In the genomic region with DNA sequence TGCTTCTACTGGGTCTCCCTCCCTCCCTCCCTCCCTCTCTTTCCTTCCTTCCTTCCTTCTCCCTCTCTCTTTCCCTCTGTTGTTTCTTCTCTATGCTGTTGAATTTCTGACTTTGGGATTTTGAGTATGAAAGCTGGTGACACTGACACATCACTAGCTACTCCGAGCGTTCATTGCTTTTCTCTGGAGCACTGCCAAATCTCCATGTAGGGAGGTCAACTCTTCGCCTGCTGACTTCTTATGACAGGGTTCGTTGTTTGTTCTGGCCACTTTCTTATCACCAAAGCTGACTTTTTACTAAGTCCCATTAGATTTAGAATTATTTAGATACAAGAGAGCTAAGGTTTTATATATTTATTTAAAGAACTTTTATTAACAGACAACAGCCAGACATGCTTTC, we compare ENCODE assay signal across 11 cellular contexts. TPM values are rescaled to one million over a fixed set of nuclear protein-coding genes. Genes with fewer than 3 reads are reported as not detected.
DNase-seq lines count a peak whose midpoint lies in the region; ATAC-seq and TF ChIP-seq lines count a peak whose summit lies in the region.
"Had no signal": no experiment of that assay in that cellular context is flagged by ENCODE, and none has a peak within 500 bp of the region (broad histone marks: within the 10 kb centered on the region; RNA-seq: fewer than 3 reads in every experiment).

No MANE protein-coding gene starts in this region.

- ATAC-seq in activated T-cell treated with anti-CD3 and anti-CD28 coated beads, Interleukin-2, amount 50 U/mL, for 72 hours (replicated peaks in 1 of 2) = no peak
- ATAC-seq in central memory CD8-positive, alpha-beta T cell (replicated peaks; ENCODE audit: extremely low read depth, poor library complexity, severe bottlenecking) = no peak
- ATAC-seq in left colon (peak; percentile 38), HG02973 (IDR thresholded peaks at IDR 0.05; ENCODE audit: unreplicated experiment) (no peak)

- intact Hi-C loops in left colon (cut with DNase I, micrococcal nuclease) = no loop called here
- intact Hi-C loops in tibial artery (cut with DNase I; ENCODE audit: low total_unique reads) = no loop called here

- H3K36me3 ChIP-seq in tibial artery = no peaks in the 10 kb centered on the region

- peaks cover 100% of the 10 kb centered on the region for H3K4me1 Mint-ChIP-seq in activated T-cell treated with anti-CD3 and anti-CD28 coated beads, Interleukin-2, amount 50 U/mL, for 72 hours (ENCODE audit: low read depth)
- peaks cover 71% of the 10 kb centered on the region for H3K4me1 Mint-ChIP-seq in central memory CD8-positive, alpha-beta T cell

- no peaks in the 10 kb centered on the region for H3K9me3 Mint-ChIP-seq in activated T-cell treated with anti-CD3 and anti-CD28 coated beads, Interleukin-2, amount 50 U/mL, for 72 hours
- no peaks in the 10 kb centered on the region for H3K9me3 Mint-ChIP-seq in central memory CD8-positive, alpha-beta T cell
- H3K9me3 Mint-ChIP-seq: endodermal cell had no signal

- DNase-seq in activated T-cell treated with anti-CD3 and anti-CD28 coated beads, Interleukin-2, amount 50 U/mL, for 72 hours = no peak
- DNase-seq in activated T-cell treated with anti-CD3 and anti-CD28 coated beads, Interleukin-2, amount 50 U/mL, for 48 hours = no peak
- no peak for DNase-seq in central memory CD8-positive, alpha-beta T cell (ENCODE audit: low spot score in 2 of 2)
- no peak for DNase-seq in left colon
- peak; percentile 52 to 72 for DNase-seq in tibial artery
- DNase-seq in retina = no peak
- no peak for DNase-seq in NCI-H2029 (lab: John Stamatoyannopoulos, UW)
- DNase-seq: endodermal cell, KBM-7 had no signal

- H3K4me3 Mint-ChIP-seq in activated T-cell treated with anti-CD3 and anti-CD28 coated beads, Interleukin-2, amount 50 U/mL, for 72 hours = peak overlapping the region in 1 of 2 donors; percentile 10
- H3K4me3 Mint-ChIP-seq in central memory CD8-positive, alpha-beta T cell = no peak overlapping the region
- H3K4me3 Mint-ChIP-seq: endodermal cell had no signal

- peaks cover 4 to 87% (median 31%) of the 10 kb centered on the region in 4 donors for H3K4me1 ChIP-seq in tibial artery

- no peaks in the 10 kb centered on the region for H3K9me3 ChIP-seq in tibial artery

- peaks cover 12 to 21% of the 10 kb centered on the region in 2 donors for H3K36me3 Mint-ChIP-seq in activated T-cell treated with anti-CD3 and anti-CD28 coated beads, Interleukin-2, amount 50 U/mL, for 72 hours (ENCODE audit: insufficient read depth in 2 of 2)
- H3K36me3 Mint-ChIP-seq in central memory CD8-positive, alpha-beta T cell (ENCODE audit: insufficient read depth) = peaks cover 20% of the 10 kb centered on the region

- no peak for TF ChIP-seq CTCF in tibial artery (IDR thresholded peaks at IDR 0.05)

- peak overlapping the region; percentile 73 to 81 for H3K27ac ChIP-seq in tibial artery

- H3K4me3 ChIP-seq in tibial artery = peak overlapping the region in 1 of 2 donors; percentile 8
- H3K4me3 ChIP-seq: skin epidermis had no signal

- H3K27me3 ChIP-seq in tibial artery = no peaks in the 10 kb centered on the region

- peak overlapping the region; percentile 66 for H3K27ac Mint-ChIP-seq in activated T-cell treated with anti-CD3 and anti-CD28 coated beads, Interleukin-2, amount 50 U/mL, for 72 hours
- peak overlapping the region; percentile 12 for H3K27ac Mint-ChIP-seq in central memory CD8-positive, alpha-beta T cell (ENCODE audit: low read depth)
- H3K27ac Mint-ChIP-seq: endodermal cell had no signal

- H3K27me3 Mint-ChIP-seq in activated T-cell treated with anti-CD3 and anti-CD28 coated beads, Interleukin-2, amount 50 U/mL, for 72 hours (ENCODE audit: low read depth) = no peaks in the 10 kb centered on the region
- H3K27me3 Mint-ChIP-seq in central memory CD8-positive, alpha-beta T cell = no peaks in the 10 kb centered on the region

RNA-seq across cellular contexts. Expression of gene TNFAIP8, which starts 31.1 kb away (rescaled TPM):
- total RNA-seq in activated T-cell treated with anti-CD3 and anti-CD28 coated beads, Interleukin-2, amount 50 U/mL, for 72 hours = 100 to 1,000 TPM; 117 to 137 TPM
- total RNA-seq in left colon = 10 to 100 TPM in 1 of 2 donors, 1 to 10 TPM in 1; 7.0 to 11.8 TPM

Comparison
In these comparisons a context has a peak if more than half of its experiments do, and no peak if none do; other contexts are left out.
1. DNase-seq: peak in tibial artery (2 of 2); none in activated T-cell treated with anti-CD3 and anti-CD28 coated beads, Interleukin-2, amount 50 U/mL, for 72 hours (0 of 2), activated T-cell treated with anti-CD3 and anti-CD28 coated beads, Interleukin-2, amount 50 U/mL, for 48 hours (0 of 2), central memory CD8-positive, alpha-beta T cell (0 of 2), left colon (0 of 2), retina (single experiment) and NCI-H2029 (single experiment).
2. RNA of gene TNFAIP8, which starts 31.1 kb away (total RNA-seq): 117 to 137 TPM in activated T-cell treated with anti-CD3 and anti-CD28 coated beads, Interleukin-2, amount 50 U/mL, for 72 hours; 7.0 to 11.8 TPM in left colon; every median in the first group is over 4 times any median in the second.